10 cellular contexts compared by ENCODE assay signal in genomic region chr10:31864834-31865518, GRCh38.
A peak's percentile ranks its signal among the peaks of the same experiment; 100 is the strongest.
DNase-seq lines count a peak whose midpoint lies in the region; ATAC-seq and TF ChIP-seq lines count a peak whose summit lies in the region.
"Had no signal": no experiment of that assay in that cellular context is flagged by ENCODE, and none has a peak within 500 bp of the region (broad histone marks: within the 10 kb centered on the region; RNA-seq: fewer than 3 reads in every experiment).

No MANE protein-coding gene starts in this region.

- H2AFZ ChIP-seq in H9 (ENCODE audit: low read length) = no peak overlapping the region

- H3K36me3 ChIP-seq in right lobe of liver = peaks cover 0 to 6% (median 1%) of the 10 kb centered on the region in 4 donors

- peak; percentile 58 to 72 (median 62) for ATAC-seq in right lobe of liver
- no peak for ATAC-seq in HG03025 (IDR thresholded peaks at IDR 0.05; ENCODE audit: low FRiP score, unreplicated experiment)

- H3K4me2 ChIP-seq in H9 (ENCODE audit: insufficient read depth, insufficient read length, low read length) = peak overlapping the region; percentile 20

- no peaks in the 10 kb centered on the region for H3K23me2 ChIP-seq in H9 (ENCODE audit: insufficient read length, low read depth, low read length, poor library complexity, severe bottlenecking)

- no peak overlapping the region for H2BK20ac ChIP-seq in H9 (ENCODE audit: low read depth, low read length, poor library complexity, severe bottlenecking)

- H3K27ac ChIP-seq in 22Rv1 (peak overlapping the region; percentile 73), H9 (ENCODE audit: insufficient read length, low read depth, low read length) (peak overlapping the region; percentile 53), right lobe of liver (peak overlapping the region in 2 of 3 donors; percentile 30 to 33)

- H3K9me3 ChIP-seq in H9 (ENCODE audit: control insufficient read depth, low read depth, low read length) = no peaks in the 10 kb centered on the region
- H3K9me3 ChIP-seq in right lobe of liver = no peaks in the 10 kb centered on the region

- no peak overlapping the region for H3K23ac ChIP-seq in H9 (ENCODE audit: insufficient read length, low read depth, low read length)

- no peak overlapping the region for H4K5ac ChIP-seq in H9 (ENCODE audit: insufficient read length, low read depth, low read length)

- H3K18ac ChIP-seq in H9 (ENCODE audit: insufficient read length, low read depth, low read length) = no peak overlapping the region

- H3K4me1 ChIP-seq in H9 (ENCODE audit: insufficient read depth, low read length) (peaks cover 2% of the 10 kb centered on the region; the same call in 1 of the 2 replicates), right lobe of liver (peaks cover 0 to 16% (median 3%) of the 10 kb centered on the region in 4 donors)

- no peaks in the 10 kb centered on the region for H4K20me1 ChIP-seq in H9 (ENCODE audit: control insufficient read depth, insufficient read depth, insufficient read length)

- no peak overlapping the region for H2BK5ac ChIP-seq in H9 (ENCODE audit: insufficient read length, low read length)

- no peak overlapping the region for H2BK15ac ChIP-seq in H9 (ENCODE audit: low read depth, low read length)

- H2AK5ac ChIP-seq in H9 (ENCODE audit: insufficient read length, low read length) = no peak overlapping the region

- peak overlapping the region; percentile 61 to 69 (median 65) for H3K27ac Mint-ChIP-seq in H9
- H3K27ac Mint-ChIP-seq: activated naive CD8-positive, alpha-beta T cell had no signal

- H3K4me3 ChIP-seq in right lobe of liver = no peak overlapping the region

- peaks cover 8% of the 10 kb centered on the region; the same call in 1 of the 2 replicates for H3K79me2 ChIP-seq in H9 (ENCODE audit: insufficient read depth, low read length)

- TF ChIP-seq CTCF in 22Rv1 (IDR thresholded peaks at IDR 0.05) (no peak), H9 (conservative IDR thresholded peaks at IDR 0.05) (no peak), right lobe of liver (IDR thresholded peaks at IDR 0.05) (no peak)

- H4K91ac ChIP-seq in H9 (ENCODE audit: insufficient read length, low read depth, low read length) = no peak overlapping the region

- H2BK120ac ChIP-seq in H9 (ENCODE audit: low read depth, low read length, poor library complexity, severe bottlenecking) = no peak overlapping the region

- H3K56ac ChIP-seq in H9 (ENCODE audit: insufficient read length, low read depth, low read length) = no peak overlapping the region

- no peak overlapping the region for H3K14ac ChIP-seq in H9 (ENCODE audit: insufficient read depth, low read length)

- DNase-seq in H9 (no peak), brain pericyte (ENCODE audit: low read depth, low spot score) (peak; percentile 47), right lobe of liver (no peak), NCI-H226 (no peak), NCI-H2171 (lab: John Stamatoyannopoulos, UW) (no peak)
- no peak for DNase-seq in stimulated activated CD4-positive, alpha-beta T cell treated with anti-CD3 and anti-CD28 coated beads, Interleukin-2, amount 100 ng/mL, for 48 hours
- DNase-seq: NCI-H187 had no signal

- H3K27me3 Mint-ChIP-seq in H9 (ENCODE audit: low read depth) = no peaks in the 10 kb centered on the region
- H3K27me3 Mint-ChIP-seq: activated naive CD8-positive, alpha-beta T cell had no signal

- TF ChIP-seq POLR2A in right lobe of liver (IDR thresholded peaks at IDR 0.05) = no peak

- no peak overlapping the region for H3K9ac ChIP-seq in H9 (ENCODE audit: extremely low read depth, insufficient read length, low read length)

- H3K4me3 Mint-ChIP-seq in H9 = peak overlapping the region in 1 of 2 experiments; percentile 32; a peak in 3 of 5 replicates
- H3K4me3 Mint-ChIP-seq: activated naive CD8-positive, alpha-beta T cell had no signal

- no peaks in the 10 kb centered on the region for H3K9me3 Mint-ChIP-seq in H9

- no peak overlapping the region for H4K8ac ChIP-seq in H9 (replicated peaks; ENCODE audit: insufficient read length, low read depth, low read length)

- H3K27me3 ChIP-seq in H9 (ENCODE audit: insufficient read depth, low read length) = no peaks in the 10 kb centered on the region
- H3K27me3 ChIP-seq in right lobe of liver = no peaks in the 10 kb centered on the region

- no peak overlapping the region for H2BK12ac ChIP-seq in H9 (ENCODE audit: insufficient read length, low read depth, low read length)

- H3K4me1 Mint-ChIP-seq in H9 = peaks cover 24 to 31% of the 10 kb centered on the region in 2 experiments

- intact Hi-C loops in right lobe of liver (cut with DNase I) = no loop called here

- H3T11ph ChIP-seq in H9 (ENCODE audit: low read length) = no peak overlapping the region

- H3K79me1 ChIP-seq in H9 (ENCODE audit: insufficient read depth, low read depth, low read length, poor library complexity, severe bottlenecking) = peaks cover 3% of the 10 kb centered on the region

- no peak overlapping the region for H3K4ac ChIP-seq in H9 (ENCODE audit: low read depth, low read length)

- no CpG with 5 or more reads among the region's 5 CpGs for WGBS in H9 (ENCODE audit: extremely low coverage, insufficient read length, low lambda C conversion rate)
- 13% methylated on average over 5 of the region's 5 CpGs for WGBS in right lobe of liver (ENCODE audit: insufficient coverage, low coverage, low lambda C conversion rate, missing lambda C conversion rate)

- peaks cover 5 to 14% (median 6%) of the 10 kb centered on the region in 3 experiments; a peak in 6 of 7 replicates for H3K36me3 Mint-ChIP-seq in H9 (ENCODE audit: insufficient read depth in 1 of 3, low read depth in 3 of 3)
